ENCODE assay signal across 31 cellular contexts in genomic region chr15:75725021-75725718, GRCh38. TPM values are rescaled to one million over a fixed set of nuclear protein-coding genes. Genes with fewer than 3 reads are reported as not detected.
DNase-seq lines count a peak whose midpoint lies in the region; ATAC-seq, FAIRE-seq and TF ChIP-seq lines count a peak whose summit lies in the region.
"Had no signal": no experiment of that assay in that cellular context is flagged by ENCODE, and none has a peak within 500 bp of the region (broad histone marks: within the 10 kb centered on the region; RNA-seq: fewer than 3 reads in every experiment).

No MANE protein-coding gene starts in this region.

- POLR2A ChIA-PET in HepG2 (lab: Yijun Ruan, JAX) = interaction anchor here (1.3 kb wide), 1 partner anchor 118 kb away, joined by 4 read pairs; the partner anchor contains the start of gene UBE2Q2

- peak overlapping the region; percentile 74 for H2AK5ac ChIP-seq in neuronal stem cell (ENCODE audit: low read depth, low read length)

- H3K4me1 ChIP-seq in right lobe of liver (peaks cover 0 to 12% (median 5%) of the 10 kb centered on the region in 4 donors), HepG2 (ENCODE audit: insufficient read depth, low read length) (peaks cover 27% of the 10 kb centered on the region), kidney (ENCODE audit: control insufficient read depth in 1 of 2, insufficient read depth in 1 of 2, low read depth in 1 of 2, low read length in 2 of 2) (peaks cover 8 to 15% of the 10 kb centered on the region in 2 donors), neuronal stem cell (ENCODE audit: control insufficient read depth in 2 of 2, insufficient read depth in 1 of 2, low read depth in 1 of 2, low read length in 2 of 2) (peaks cover 5 to 8% of the 10 kb centered on the region in 2 donors), Karpas-422 (ENCODE audit: low read length) (no peaks in the 10 kb centered on the region; the same call in 1 of the 2 replicates), colonic mucosa (peaks cover 6% of the 10 kb centered on the region)

- CTCF ChIA-PET in HepG2 (lab: Yijun Ruan, JAX; ENCODE audit: low intra/inter-chr PET ratio, low total read pairs) = no interaction called here

- no peaks in the 10 kb centered on the region for H4K20me1 ChIP-seq in HepG2 (ENCODE audit: insufficient read depth, low read length)
- no peaks in the 10 kb centered on the region for H4K20me1 ChIP-seq in Karpas-422 (ENCODE audit: insufficient read depth, low read depth, low read length)

- no peak overlapping the region for H3K4me2 ChIP-seq in HepG2 (ENCODE audit: low read depth, low read length)
- H3K4me2 ChIP-seq in neuronal stem cell (ENCODE audit: insufficient read depth, low read length, poor library complexity, severe bottlenecking) = no peak overlapping the region
- no peak overlapping the region for H3K4me2 ChIP-seq in Karpas-422 (ENCODE audit: low read depth, low read length, poor library complexity, severe bottlenecking)
- H3K4me2 ChIP-seq: A549 had no signal

- no peak overlapping the region for H3K14ac ChIP-seq in neuronal stem cell (ENCODE audit: low read length)

- BruUV-seq in HepG2 (replicated peaks; lab: Mats Ljungman, UMichigan) = no TSS peak

- H2BK120ac ChIP-seq in neuronal stem cell (ENCODE audit: low read depth, low read length) = no peak overlapping the region

- H3K79me1 ChIP-seq in neuronal stem cell (ENCODE audit: low read depth, low read length) = peaks cover 4% of the 10 kb centered on the region

- H3K23ac ChIP-seq in neuronal stem cell (ENCODE audit: low read depth, low read length, poor library complexity) = peak overlapping the region; percentile 34

- TF ChIP-seq EP300 in HepG2 (IDR thresholded peaks at IDR 0.05; ENCODE audit: low read depth in 2 of 2, low read length in 2 of 2) (no peak), HepG2 (CRISPR knock-in tag; IDR thresholded peaks at IDR 0.05; ENCODE audit: borderline replicate concordance) (no peak)

- no peak overlapping the region for H4K91ac ChIP-seq in neuronal stem cell (ENCODE audit: low read depth, low read length, poor library complexity)

- no peak overlapping the region for H3K9ac ChIP-seq in HepG2 (ENCODE audit: insufficient read depth, low read depth, low read length)
- H3K9ac ChIP-seq in kidney (ENCODE audit: low read length in 2 of 2) = no peak overlapping the region
- no peak overlapping the region for H3K9ac ChIP-seq in neuronal stem cell (ENCODE audit: low read depth, low read length, poor library complexity)
- H3K9ac ChIP-seq in Karpas-422 (ENCODE audit: low read length) = no peak overlapping the region
- no peak overlapping the region for H3K9ac ChIP-seq in colonic mucosa (ENCODE audit: low read depth in 2 of 2, low read length in 2 of 2)

- H3K4me3 ChIP-seq in right lobe of liver (no peak overlapping the region), HepG2 (replicated peaks in 1 of 3; ENCODE audit: insufficient read depth in 1 of 3, low read depth in 2 of 3, low read length in 3 of 3) (no peak overlapping the region), kidney (ENCODE audit: low read length in 2 of 2) (no peak overlapping the region), neuronal stem cell (ENCODE audit: low read length in 2 of 2) (no peak overlapping the region), Karpas-422 (ENCODE audit: low read length) (no peak overlapping the region), colonic mucosa (no peak overlapping the region)
- H3K4me3 ChIP-seq: A549, ascending aorta, GM12878, Peyer's patch, SJCRH30, thoracic aorta had no signal

- no peaks in the 10 kb centered on the region for H3K79me2 ChIP-seq in HepG2 (ENCODE audit: insufficient read depth, low read length)
- H3K79me2 ChIP-seq in Karpas-422 (ENCODE audit: low read length) = no peaks in the 10 kb centered on the region

- no peak overlapping the region for H3K4ac ChIP-seq in neuronal stem cell (ENCODE audit: low read length)

- DNase-seq in right lobe of liver (peak in 2 of 3 donors; percentile 15 to 44), HepG2 (ENCODE audit: low spot score) (no peak), kidney (peak; percentile 63), neuronal stem cell (ENCODE audit: low spot score) (no peak), urothelium cell line (ENCODE audit: low spot score) (no peak), Karpas-422 (no peak), colonic mucosa (no peak), H54 (ENCODE audit: insufficient read length, low spot score) (no peak)
- DNase-seq: activated CD4-positive, alpha-beta T cell treated with anti-CD3 and anti-CD28 coated beads for 36 hours; activated naive CD8-positive, alpha-beta T cell treated with anti-CD3 and anti-CD28 coated beads, Interleukin-2, amount 10 ng/mL, durations not matched to agents 7 days and 5 days; activated T-cell treated with anti-CD3 and anti-CD28 coated beads for 4 hours; effector CD8-positive, alpha-beta T cell; hippocampal formation; NCI-H1048; NCI-H2107; NCI-H748 treated with DMSO at 0.1 percent for 48 hours; SJCRH30; small intestine; stimulated activated CD4-positive, alpha-beta T cell treated with anti-CD3 and anti-CD28 coated beads, Interleukin-2, amount 100 ng/mL, for 24 hours; stimulated activated naive CD8-positive, alpha-beta T cell treated with anti-CD3 and anti-CD28 coated beads, Interleukin-15, Interleukin-2, amounts not matched to agents 100 U/mL and 50 U/mL, for 24 hours; SW 1271; T1000 had no signal

- no peak overlapping the region for H2BK12ac ChIP-seq in neuronal stem cell (ENCODE audit: low read length)

- peak overlapping the region; percentile 60 for H3K18ac ChIP-seq in neuronal stem cell (ENCODE audit: low read length)

- H3K27me3 ChIP-seq in right lobe of liver (no peaks in the 10 kb centered on the region), HepG2 (ENCODE audit: control insufficient read depth in 1 of 2, insufficient read depth in 2 of 2, low read length in 2 of 2) (peaks cover 0 to 6% of the 10 kb centered on the region in 2 experiments; a peak in 2 of 5 replicates), neuronal stem cell (ENCODE audit: control insufficient read depth in 3 of 3, insufficient read depth in 3 of 3, low read depth in 1 of 3, low read length in 3 of 3) (peaks cover 0 to 2% (median 0%) of the 10 kb centered on the region in 3 experiments), Karpas-422 (ENCODE audit: low read length) (no peaks in the 10 kb centered on the region), colonic mucosa (no peaks in the 10 kb centered on the region)
- H3K27me3 ChIP-seq: ascending aorta, Peyer's patch, SJCRH30 had no signal

- no peak overlapping the region for H4K8ac ChIP-seq in neuronal stem cell (ENCODE audit: low read depth, low read length)

- TF ChIP-seq RAD21 in HepG2 (CRISPR knock-in tag; IDR thresholded peaks at IDR 0.05) = no peak

- ATAC-seq in right lobe of liver (no peak), HepG2 (no peak)
- ATAC-seq: A549; activated CD4-positive, alpha-beta T cell treated with anti-CD3 and anti-CD28 coated beads for 36 hours; GM12878; stimulated activated naive CD8-positive, alpha-beta T cell treated with anti-CD3 and anti-CD28 coated beads, Interleukin-15, Interleukin-2, amounts not matched to agents 100 U/mL and 50 U/mL, for 24 hours had no signal

- TF ChIP-seq POLR2A in right lobe of liver (IDR thresholded peaks at IDR 0.05) (no peak), HepG2 (IDR thresholded peaks at IDR 0.05; ENCODE audit: insufficient read depth in 1 of 2, low read depth in 2 of 2, low read length in 2 of 2) (no peak), H54 (IDR thresholded peaks at IDR 0.05; ENCODE audit: low read depth, low read length) (no peak)

- no peaks in the 10 kb centered on the region for H3K36me3 ChIP-seq in right lobe of liver
- no peaks in the 10 kb centered on the region for H3K36me3 ChIP-seq in HepG2 (replicated peaks in 1 of 2; ENCODE audit: control insufficient read depth in 1 of 2, insufficient read depth in 2 of 2, low read length in 2 of 2)
- no peaks in the 10 kb centered on the region for H3K36me3 ChIP-seq in kidney (ENCODE audit: control insufficient read depth in 1 of 2, insufficient read depth in 2 of 2, low read length in 2 of 2)
- no peaks in the 10 kb centered on the region for H3K36me3 ChIP-seq in neuronal stem cell (replicated peaks in 1 of 2; ENCODE audit: control insufficient read depth in 2 of 2, insufficient read depth in 2 of 2, low read length in 2 of 2)
- H3K36me3 ChIP-seq in Karpas-422 (ENCODE audit: insufficient read depth, low read length) = no peaks in the 10 kb centered on the region
- no peaks in the 10 kb centered on the region for H3K36me3 ChIP-seq in colonic mucosa
- H3K36me3 ChIP-seq: ascending aorta, Peyer's patch, SJCRH30, thoracic aorta had no signal

- FAIRE-seq in HepG2 (lab: Jason Lieb, UNC) = no peak
- no peak for FAIRE-seq in kidney (lab: Jason Lieb, UNC)
- FAIRE-seq in urothelium cell line (lab: Jason Lieb, UNC) = peak; percentile 40
- FAIRE-seq in H54 (lab: Jason Lieb, UNC) = no peak
- FAIRE-seq: colon, GM12878, H1, small intestine had no signal

- no peak overlapping the region for H2AFZ ChIP-seq in HepG2 (ENCODE audit: low read length)
- no peak overlapping the region for H2AFZ ChIP-seq in neuronal stem cell (ENCODE audit: low read length)
- H2AFZ ChIP-seq in Karpas-422 (ENCODE audit: low read length) = no peak overlapping the region

- H3K9me2 ChIP-seq in Karpas-422 (replicated peaks; ENCODE audit: insufficient read depth, low read length) = no peaks in the 10 kb centered on the region

- TF ChIP-seq CTCF in right lobe of liver (IDR thresholded peaks at IDR 0.05) (no peak), HepG2 (CRISPR knock-in tag; IDR thresholded peaks at IDR 0.05) (no peak), kidney (IDR thresholded peaks at IDR 0.05; ENCODE audit: borderline replicate concordance, extremely low read depth, insufficient read depth) (no peak), colonic mucosa (IDR thresholded peaks at IDR 0.05) (no peak)

- in situ Hi-C loops in HepG2 (cut with HindIII; ENCODE audit: extremely low pct_ligation_motif_present, low pct_unique_long_range_greater_than_20kb) = loop anchor here (10.0 kb wide), 2 partner anchors 80 to 200 kb away; no protein-coding TSS in a partner anchor

- H3K9me3 ChIP-seq in right lobe of liver = no peaks in the 10 kb centered on the region
- no peaks in the 10 kb centered on the region for H3K9me3 ChIP-seq in HepG2 (ENCODE audit: low read length)
- H3K9me3 ChIP-seq in kidney (ENCODE audit: control insufficient read depth in 1 of 2, low read length in 2 of 2) = no peaks in the 10 kb centered on the region
- H3K9me3 ChIP-seq in neuronal stem cell (replicated peaks in 1 of 2; ENCODE audit: control insufficient read depth in 2 of 2, insufficient read depth in 1 of 2, low read depth in 1 of 2, low read length in 2 of 2) = no peaks in the 10 kb centered on the region
- H3K9me3 ChIP-seq in Karpas-422 (ENCODE audit: low read length) = no peaks in the 10 kb centered on the region
- no peaks in the 10 kb centered on the region for H3K9me3 ChIP-seq in colonic mucosa
- H3K9me3 ChIP-seq: A549, ascending aorta, Peyer's patch, SJCRH30, thoracic aorta had no signal

- no peak overlapping the region for H2BK5ac ChIP-seq in neuronal stem cell (ENCODE audit: low read length)

- H2BK15ac ChIP-seq in neuronal stem cell (ENCODE audit: low read length) = no peak overlapping the region

- intact Hi-C loops in right lobe of liver (cut with DNase I) (loop anchor here (5.0 to 10.0 kb wide), 2 partner anchors 70 to 72 kb away; no protein-coding TSS in a partner anchor), HepG2 (cut with micrococcal nuclease; ENCODE audit: unreplicated experiment) (loop anchor here (10.0 kb wide), 1 partner anchor 200 kb away; no protein-coding TSS in a partner anchor), kidney (cut with DNase I) (no loop called here), colonic mucosa (cut with DNase I) (loop anchor here (5.0 kb wide), 1 partner anchor 77 kb away; no protein-coding TSS in a partner anchor)

- 96% methylated on average over 5 of the region's 15 CpGs for WGBS in right lobe of liver (ENCODE audit: insufficient coverage, low coverage, low lambda C conversion rate, missing lambda C conversion rate)
- 62% methylated on average over 3 of the region's 15 CpGs for WGBS in HepG2 (ENCODE audit: low lambda C conversion rate)
- no CpG with 5 or more reads among the region's 15 CpGs for WGBS in neuronal stem cell (ENCODE audit: extremely low coverage in 2 of 2, insufficient read length in 2 of 2, insufficient replicate concordance in 1 of 2), 2 donors

- no peak overlapping the region for H3K27ac ChIP-seq in right lobe of liver
- no peak overlapping the region for H3K27ac ChIP-seq in HepG2 (ENCODE audit: extremely low read length, insufficient read depth, low read length)
- H3K27ac ChIP-seq in kidney (ENCODE audit: low read depth in 2 of 2, low read length in 2 of 2) = no peak overlapping the region
- H3K27ac ChIP-seq in neuronal stem cell (replicated peaks; ENCODE audit: low read length) = no peak overlapping the region
- no peak overlapping the region for H3K27ac ChIP-seq in Karpas-422 (ENCODE audit: low read length)
- no peak overlapping the region for H3K27ac ChIP-seq in colonic mucosa
- H3K27ac ChIP-seq: SJCRH30, VCaP had no signal

RNA-seq across cellular contexts. Expression of gene CSPG4, which starts 12.5 kb away (rescaled TPM):
- total RNA-seq in right lobe of liver (under 1 TPM; 0.12 to 0.29 (median 0.20) TPM), HepG2 (2016; rRNA removed; fragmentation: Illumina TruSeq; extraction: Trizol) (0.03 and 0.04 TPM in 2 replicates), kidney (30.7 TPM), colonic mucosa (10 to 100 TPM in 1 of 2 donors, 1 to 10 TPM in 1; 2.1 to 12.7 TPM)
- not detected in 2 replicates for total RNA-seq in HepG2 (2016; cell fraction: cytosol; rRNA removed; fragmentation: Illumina TruSeq; extraction: Trizol; ENCODE audit: low read depth)
- total RNA-seq in HepG2 (2016; cell fraction: insoluble cytoplasmic fraction; rRNA removed; fragmentation: Illumina TruSeq; extraction: Trizol) = 0.01 and 0.02 TPM in 2 replicates
- total RNA-seq in HepG2 (2016; cell fraction: membrane; rRNA removed; fragmentation: Illumina TruSeq; extraction: Trizol) = not detected in 2 replicates
- 0.06 and 0.09 TPM in 2 replicates for total RNA-seq in HepG2 (2016; cell fraction: nucleus; rRNA removed; fragmentation: Illumina TruSeq; extraction: Trizol)
- polyA plus RNA-seq in HepG2 (2011; rRNA removed) (0.01 and 0.03 TPM in 2 replicates), kidney (ENCODE audit: insufficient read depth, low read depth, low replicate concordance) (4.4 TPM)
- 0.01 TPM in 2 replicates for polyA plus RNA-seq in HepG2 (2011; cell fraction: cytosol; rRNA removed)
- 0.14 and 0.19 TPM in 2 replicates for polyA plus RNA-seq in HepG2 (2011; cell fraction: nucleus; rRNA removed)
- 0.03 and 0.04 TPM in 2 replicates for polyA plus RNA-seq in HepG2 (2012)
- polyA plus RNA-seq in HepG2 (2016; cell fraction: cytosol; fragmentation: Illumina TruSeq; extraction: Trizol; ENCODE audit: low read depth) = not detected in 2 replicates
- polyA plus RNA-seq in HepG2 (2016; cell fraction: insoluble cytoplasmic fraction; fragmentation: Illumina TruSeq; extraction: Trizol; ENCODE audit: low read depth) = not detected in 2 replicates
- polyA plus RNA-seq in HepG2 (2016; cell fraction: membrane; fragmentation: Illumina TruSeq; extraction: Trizol; ENCODE audit: low read depth) = not detected in 2 replicates
- polyA plus RNA-seq in HepG2 (2016; cell fraction: nucleus; fragmentation: Illumina TruSeq; extraction: Trizol; ENCODE audit: insufficient read depth, low read depth) = not detected in 2 replicates
- polyA minus RNA-seq in HepG2 (2011; rRNA and poly(A)+ RNA removed; ENCODE audit: low replicate concordance) = 0.08 and 24.5 TPM in 2 replicates
- polyA minus RNA-seq in HepG2 (2011; cell fraction: cytosol; rRNA and poly(A)+ RNA removed) = 0.18 TPM in 1 of 2 replicates, not detected in the other
- polyA minus RNA-seq in HepG2 (2011; cell fraction: nucleus; rRNA and poly(A)+ RNA removed) = 0.12 and 0.13 TPM in 2 replicates
- 0.11 TPM for polyA plus RNA-seq in neuronal stem cell (2013, experiment 1 of 2)
- polyA plus RNA-seq in neuronal stem cell (2013, experiment 2 of 2) = 0.10 TPM
- total RNA-seq in Karpas-422 (2014; rRNA removed; shearing (Covaris generic); ENCODE audit: low replicate concordance) = 0.11 TPM in 1 of 2 replicates, not detected in the other
- total RNA-seq: activated CD4-positive, alpha-beta T cell treated with anti-CD3 and anti-CD28 coated beads for 36 hours; activated naive CD8-positive, alpha-beta T cell treated with anti-CD3 and anti-CD28 coated beads, Interleukin-2, amount 10 ng/mL, durations not matched to agents 7 days and 5 days had no signal
- polyA plus RNA-seq: IgD-negative memory B cell had no signal

Comparison
In these comparisons a context has a peak if more than half of its experiments do, and no peak if none do; other contexts are left out.
1. DNase-seq: peak in right lobe of liver (2 of 3) and kidney (single experiment); none in HepG2 (single experiment), neuronal stem cell (single experiment), urothelium cell line (single experiment), Karpas-422 (single experiment), colonic mucosa (single experiment) and H54 (single experiment).